18 cellular contexts compared by ENCODE assay signal in genomic region chr21:45350206-45350854, GRCh38. TPM values are rescaled to one million over a fixed set of nuclear protein-coding genes. Genes with fewer than 3 reads are reported as not detected.
A peak's percentile ranks its signal among the peaks of the same experiment; 100 is the strongest.
DNase-seq lines count a peak whose midpoint lies in the region; ATAC-seq, FAIRE-seq and TF ChIP-seq lines count a peak whose summit lies in the region.
"Had no signal": no experiment of that assay in that cellular context is flagged by ENCODE, and none has a peak within 500 bp of the region (broad histone marks: within the 10 kb centered on the region; RNA-seq: fewer than 3 reads in every experiment).

No MANE protein-coding gene starts in this region.

- H3K36me3 Mint-ChIP-seq in astrocyte (ENCODE audit: low read depth, unreplicated experiment) (no peaks in the 10 kb centered on the region), mesothelial cell of epicardium (no peaks in the 10 kb centered on the region)
- H3K36me3 Mint-ChIP-seq: activated naive CD8-positive, alpha-beta T cell had no signal

- H2BK20ac ChIP-seq in IMR-90 (ENCODE audit: low read depth, low read length) = no peak overlapping the region

- H3K4me2 ChIP-seq in IMR-90 (ENCODE audit: low read depth, low read length) (no peak overlapping the region), astrocyte (ENCODE audit: low read length) (no peak overlapping the region), hepatocyte (no peak overlapping the region)

- no peak for TF ChIP-seq RAD21 in IMR-90 (IDR thresholded peaks at IDR 0.05; ENCODE audit: low read length)

- peaks cover 3% of the 10 kb centered on the region for H3K4me1 Mint-ChIP-seq in astrocyte (ENCODE audit: low read depth, unreplicated experiment)
- peaks cover 26% of the 10 kb centered on the region for H3K4me1 Mint-ChIP-seq in mesothelial cell of epicardium

- no peak overlapping the region; the same call in 1 of the 2 replicates for H4K91ac ChIP-seq in IMR-90 (ENCODE audit: insufficient read depth, low read depth, low read length)

- no peak overlapping the region for H4K5ac ChIP-seq in IMR-90 (ENCODE audit: low read depth, low read length)

- H3K9me3 Mint-ChIP-seq in astrocyte (ENCODE audit: unreplicated experiment) (no peaks in the 10 kb centered on the region), mesothelial cell of epicardium (no peaks in the 10 kb centered on the region)

- H2AFZ ChIP-seq in IMR-90 (replicated peaks; ENCODE audit: low read length, poor library complexity) (no peak overlapping the region), astrocyte (ENCODE audit: low read depth, low read length) (no peak overlapping the region), hepatocyte (no peak overlapping the region)

- H2AK9ac ChIP-seq in IMR-90 (replicated peaks; ENCODE audit: low read depth, low read length, poor library complexity) = no peak overlapping the region

- H2BK15ac ChIP-seq in IMR-90 (ENCODE audit: low read depth, low read length) = no peak overlapping the region

- no peak overlapping the region for H3K56ac ChIP-seq in IMR-90 (ENCODE audit: extremely low read depth, insufficient read depth, low read length)

- no peak overlapping the region for H3K27ac Mint-ChIP-seq in astrocyte (ENCODE audit: unreplicated experiment)
- H3K27ac Mint-ChIP-seq in mesothelial cell of epicardium = no peak overlapping the region
- H3K27ac Mint-ChIP-seq: activated naive CD8-positive, alpha-beta T cell had no signal

- no peak overlapping the region; a peak in 1 of 4 replicates for H4K8ac ChIP-seq in IMR-90 (ENCODE audit: low read depth in 2 of 2, low read length in 2 of 2)

- BruUV-seq in IMR-90 (replicated peaks; lab: Mats Ljungman, UMichigan) = no TSS peak

- TF ChIP-seq POLR2A in IMR-90 (IDR thresholded peaks at IDR 0.05; ENCODE audit: low read depth, low read length) = no peak

- peaks cover 4% of the 10 kb centered on the region for H3K27me3 Mint-ChIP-seq in astrocyte (ENCODE audit: low read depth, unreplicated experiment)
- peaks cover 3% of the 10 kb centered on the region for H3K27me3 Mint-ChIP-seq in mesothelial cell of epicardium (ENCODE audit: low read depth)
- H3K27me3 Mint-ChIP-seq: activated naive CD8-positive, alpha-beta T cell had no signal

- dilution Hi-C loops in IMR-90 (cut with HindIII; ENCODE audit: low sequenced_read_pairs, unreplicated experiment) = no loop called here

- H2BK120ac ChIP-seq in IMR-90 (ENCODE audit: low read depth, low read length) = no peak overlapping the region

- ATAC-seq in IMR-90 (ENCODE audit: low read depth) (no peak), GM18519 (IDR thresholded peaks at IDR 0.05; ENCODE audit: low FRiP score, unreplicated experiment) (no peak), HG03378 (IDR thresholded peaks at IDR 0.05; ENCODE audit: unreplicated experiment) (no peak)

- in situ Hi-C loops in IMR-90 (cut with MboI; ENCODE audit: low sequenced_read_pairs) = no loop called here

- POLR2A ChIA-PET in IMR-90 (lab: Charles Lee; ENCODE audit: unreplicated experiment) = no interaction called here

- H3K4me3 Mint-ChIP-seq in astrocyte (ENCODE audit: unreplicated experiment) = peak overlapping the region; percentile 23
- H3K4me3 Mint-ChIP-seq in mesothelial cell of epicardium = no peak overlapping the region
- H3K4me3 Mint-ChIP-seq: activated naive CD8-positive, alpha-beta T cell had no signal

- no peak for DNase-seq in IMR-90
- DNase-seq in astrocyte (ENCODE audit: low read depth) = no peak
- DNase-seq in hepatocyte (ENCODE audit: low spot score) = no peak
- no peak for DNase-seq in mesothelial cell of epicardium (ENCODE audit: low spot score in 2 of 2, unreplicated experiment in 2 of 2)
- DNase-seq: activated CD4-positive, CD25-positive, alpha-beta regulatory T cell treated with anti-CD3 and anti-CD28 coated beads, Interleukin-2, amount 50 U/mL, for 72 hours; activated CD8-positive, alpha-beta memory T cell treated with anti-CD3 and anti-CD28 coated beads for 24 hours; Kasumi-1; NCI-H1048; NCI-H2029; NCI-H446 treated with DMSO at 0.1 percent for 48 hours; NK-92 treated with Interleukin-12 subunit alpha and Interleukin-12 subunit beta, amount 100 ng/mL, for 24 hours; stimulated activated CD4-positive, alpha-beta T cell treated with anti-CD3 and anti-CD28 coated beads, Interleukin-4, amount 100 ng/mL, for 4 hours; substantia nigra had no signal

- no peak overlapping the region for H3K4ac ChIP-seq in IMR-90 (ENCODE audit: low read depth, low read length)

- intact Hi-C loops in IMR-90 (cut with micrococcal nuclease) = no loop called here

- H3K79me1 ChIP-seq in IMR-90 (ENCODE audit: low read depth in 1 of 2, low read length in 2 of 2) = no peaks in the 10 kb centered on the region

- peaks cover 6% of the 10 kb centered on the region; the same call in 1 of the 2 replicates for H3K4me1 ChIP-seq in IMR-90 (ENCODE audit: control insufficient read depth, insufficient read depth, low read length)
- no peaks in the 10 kb centered on the region for H3K4me1 ChIP-seq in astrocyte (ENCODE audit: insufficient read depth, low read length)
- H3K4me1 ChIP-seq in hepatocyte (ENCODE audit: insufficient read depth) = peaks cover 12% of the 10 kb centered on the region
- H3K4me1 ChIP-seq in stomach smooth muscle (ENCODE audit: control insufficient read depth, insufficient read depth, low read length) = peaks cover 33% of the 10 kb centered on the region

- no peak overlapping the region for H2BK5ac ChIP-seq in IMR-90 (ENCODE audit: low read depth, low read length, poor library complexity, severe bottlenecking)

- CTCF ChIA-PET in IMR-90 (lab: Yijun Ruan, JAX) = no interaction called here

- H3K4me3 ChIP-seq in IMR-90 (ENCODE audit: insufficient read depth, low read depth, low read length) = no peak overlapping the region
- H3K4me3 ChIP-seq in astrocyte (ENCODE audit: insufficient read depth, low read depth, low read length) = no peak overlapping the region
- no peak overlapping the region for H3K4me3 ChIP-seq in hepatocyte
- H3K4me3 ChIP-seq in stomach smooth muscle (ENCODE audit: low read length in 2 of 2) = peak overlapping the region; percentile 3 to 49
- H3K4me3 ChIP-seq: dorsolateral prefrontal cortex had no signal

- peaks cover 2% of the 10 kb centered on the region; the same call in 1 of the 2 replicates for H3K27me3 ChIP-seq in IMR-90 (ENCODE audit: control insufficient read depth, insufficient read depth, low read length)
- H3K27me3 ChIP-seq in astrocyte (ENCODE audit: insufficient read depth, low read length) = no peaks in the 10 kb centered on the region
- no peaks in the 10 kb centered on the region for H3K27me3 ChIP-seq in hepatocyte
- peaks cover 0 to 2% of the 10 kb centered on the region in 2 donors for H3K27me3 ChIP-seq in stomach smooth muscle (ENCODE audit: control insufficient read depth in 1 of 2, insufficient read depth in 2 of 2, low read length in 2 of 2)

- no peak overlapping the region for H3K27ac ChIP-seq in IMR-90 (ENCODE audit: insufficient read depth, low read length)
- H3K27ac ChIP-seq in astrocyte (ENCODE audit: low read depth, low read length) = no peak overlapping the region
- H3K27ac ChIP-seq in hepatocyte = peak overlapping the region; percentile 18
- peak overlapping the region; percentile 53 for H3K27ac ChIP-seq in stomach smooth muscle (ENCODE audit: low read length)

- TF ChIP-seq CTCF in IMR-90 (conservative IDR thresholded peaks at IDR 0.05; ENCODE audit: low read depth, low read length) (no peak), astrocyte (IDR thresholded peaks at IDR 0.05; ENCODE audit: insufficient read depth, low read depth, low read length) (no peak), hepatocyte (IDR thresholded peaks at IDR 0.05; ENCODE audit: poor library complexity) (no peak), mesothelial cell of epicardium (IDR thresholded peaks at IDR 0.05; ENCODE audit: unreplicated experiment) (no peak)

- H3K9me3 ChIP-seq in IMR-90 (ENCODE audit: control insufficient read depth, insufficient read depth, low read length) = no peaks in the 10 kb centered on the region
- H3K9me3 ChIP-seq in astrocyte (ENCODE audit: insufficient read depth, low read depth, low read length) = no peaks in the 10 kb centered on the region
- no peaks in the 10 kb centered on the region for H3K9me3 ChIP-seq in hepatocyte (ENCODE audit: low read depth)
- no peaks in the 10 kb centered on the region for H3K9me3 ChIP-seq in stomach smooth muscle (ENCODE audit: control insufficient read depth in 2 of 2, low read length in 2 of 2)

- H3K23ac ChIP-seq in IMR-90 (ENCODE audit: low read depth, low read length) = no peak overlapping the region

- H3K79me2 ChIP-seq in astrocyte (ENCODE audit: insufficient read depth, low read length) (no peaks in the 10 kb centered on the region), hepatocyte (no peaks in the 10 kb centered on the region)

- no peaks in the 10 kb centered on the region for H4K20me1 ChIP-seq in IMR-90 (ENCODE audit: insufficient read depth, low read length)
- no peaks in the 10 kb centered on the region for H4K20me1 ChIP-seq in astrocyte (ENCODE audit: insufficient read depth, low read length)
- H4K20me1 ChIP-seq in hepatocyte (ENCODE audit: insufficient read depth, poor library complexity, severe bottlenecking) = no peaks in the 10 kb centered on the region

- H3K9me1 ChIP-seq in IMR-90 (ENCODE audit: insufficient read depth, low read length) = peaks cover 11% of the 10 kb centered on the region

- no peak overlapping the region for H3K18ac ChIP-seq in IMR-90 (ENCODE audit: low read depth, low read length)

- whole genome bisulfite sequencing in IMR-90 (ENCODE audit: extremely low coverage in 2 of 2, insufficient read length in 1 of 2), 2 experiments = 89% methylated on average over 8 of the region's 8 CpGs; no CpG with 5 or more reads in 1 of the 2 experiments
- WGBS in hepatocyte (ENCODE audit: low lambda C conversion rate, missing lambda C conversion rate) = 98% methylated on average over 8 of the region's 8 CpGs

- H3K36me3 ChIP-seq in IMR-90 (ENCODE audit: control insufficient read depth, insufficient read depth, low read length) (no peaks in the 10 kb centered on the region), astrocyte (ENCODE audit: insufficient read depth, low read length) (no peaks in the 10 kb centered on the region), hepatocyte (replicated peaks; ENCODE audit: insufficient read depth, low read depth) (no peaks in the 10 kb centered on the region), stomach smooth muscle (ENCODE audit: control insufficient read depth in 2 of 2, insufficient read depth in 2 of 2, low read length in 2 of 2) (no peaks in the 10 kb centered on the region)

- H3K14ac ChIP-seq in IMR-90 (replicated peaks; ENCODE audit: low read depth, low read length) = peak overlapping the region; percentile 5; the same call in 1 of the 2 replicates

- FAIRE-seq in astrocyte (lab: Jason Lieb, UNC) = no peak

- peak overlapping the region; percentile 10; the same call in 1 of the 2 replicates for H2AK5ac ChIP-seq in IMR-90 (ENCODE audit: low read depth, low read length)

- H3K9ac ChIP-seq in IMR-90 (ENCODE audit: low read depth, low read length) = no peak overlapping the region
- no peak overlapping the region for H3K9ac ChIP-seq in astrocyte (ENCODE audit: low read length)
- no peak overlapping the region for H3K9ac ChIP-seq in stomach smooth muscle (ENCODE audit: low read length in 2 of 2)

- H3K9me2 ChIP-seq in hepatocyte (replicated peaks; ENCODE audit: insufficient read depth) = no peaks in the 10 kb centered on the region

RNA-seq across cellular contexts. Expression of gene COL18A1, which starts 54.6 kb away (rescaled TPM):
- 4.3 and 6.7 TPM in 2 replicates for total RNA-seq in IMR-90 (2012; rRNA removed)
- 46.7 and 52.6 TPM in 2 replicates for polyA plus RNA-seq in IMR-90 (2012; rRNA removed)
- polyA plus RNA-seq in IMR-90 (2012; cell fraction: cytosol; rRNA removed) = 66.0 and 124 TPM in 2 replicates
- polyA plus RNA-seq in IMR-90 (2012; cell fraction: nucleus; rRNA removed; ENCODE audit: low replicate concordance) = 136 and 394 TPM in 2 replicates
- total RNA-seq in astrocyte = 616 and 692 TPM in 2 replicates
- 67.3 and 97.1 TPM in 2 replicates for total RNA-seq in hepatocyte
- 140 and 178 TPM in 2 replicates for polyA plus RNA-seq in hepatocyte
- total RNA-seq in mesothelial cell of epicardium = 302 to 315 TPM (median 305 TPM) in 3 replicates

Comparison
In these comparisons a context has a peak if more than half of its experiments do, and no peak if none do; other contexts are left out.
1. H3K27ac ChIP-seq: peak in hepatocyte (single experiment) and stomach smooth muscle (single experiment); none in IMR-90 (single experiment) and astrocyte (single experiment).
2. H3K4me3 ChIP-seq: peak in stomach smooth muscle (2 of 2); none in IMR-90 (single experiment), astrocyte (single experiment) and hepatocyte (single experiment).